Comparison of ENCODE assay signal across 7 cellular contexts in the genomic region with DNA sequence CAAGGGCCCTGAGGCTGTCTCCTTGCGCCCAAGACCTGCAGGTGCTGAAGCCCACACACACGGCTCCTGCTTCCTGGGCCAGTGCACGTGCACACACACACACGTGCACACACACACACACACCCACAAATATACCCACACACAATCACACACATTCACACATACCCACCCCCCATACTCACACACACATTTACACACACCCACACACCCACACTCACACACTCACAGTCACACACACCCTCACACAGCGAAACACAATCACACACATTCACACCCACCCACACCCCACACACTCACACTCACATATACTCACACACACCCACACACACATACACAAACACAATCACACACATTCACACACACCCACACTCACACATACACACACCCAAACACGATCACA. TPM values are rescaled to one million over a fixed set of nuclear protein-coding genes. Genes with fewer than 3 reads are reported as not detected.
"Had no signal": no experiment of that assay in that cellular context is flagged by ENCODE, and none has a peak within 500 bp of the region (broad histone marks: within the 10 kb centered on the region; RNA-seq: fewer than 3 reads in every experiment).

No MANE protein-coding gene starts in this region.

RNA-seq across cellular contexts. Expression of a gene that starts 6.6 kb away (rescaled TPM):
- total RNA-seq: M059J, OCI-LY7, PC-9, Right ventricle myocardium inferior, RPMI7951, SK-MEL-5 had no signal
- polyA plus RNA-seq: SK-N-SH had no signal

RNA-seq across cellular contexts. Expression of a gene that starts 16.3 kb away (rescaled TPM):
- total RNA-seq: RPMI7951 had no signal
